In the genomic region with DNA sequence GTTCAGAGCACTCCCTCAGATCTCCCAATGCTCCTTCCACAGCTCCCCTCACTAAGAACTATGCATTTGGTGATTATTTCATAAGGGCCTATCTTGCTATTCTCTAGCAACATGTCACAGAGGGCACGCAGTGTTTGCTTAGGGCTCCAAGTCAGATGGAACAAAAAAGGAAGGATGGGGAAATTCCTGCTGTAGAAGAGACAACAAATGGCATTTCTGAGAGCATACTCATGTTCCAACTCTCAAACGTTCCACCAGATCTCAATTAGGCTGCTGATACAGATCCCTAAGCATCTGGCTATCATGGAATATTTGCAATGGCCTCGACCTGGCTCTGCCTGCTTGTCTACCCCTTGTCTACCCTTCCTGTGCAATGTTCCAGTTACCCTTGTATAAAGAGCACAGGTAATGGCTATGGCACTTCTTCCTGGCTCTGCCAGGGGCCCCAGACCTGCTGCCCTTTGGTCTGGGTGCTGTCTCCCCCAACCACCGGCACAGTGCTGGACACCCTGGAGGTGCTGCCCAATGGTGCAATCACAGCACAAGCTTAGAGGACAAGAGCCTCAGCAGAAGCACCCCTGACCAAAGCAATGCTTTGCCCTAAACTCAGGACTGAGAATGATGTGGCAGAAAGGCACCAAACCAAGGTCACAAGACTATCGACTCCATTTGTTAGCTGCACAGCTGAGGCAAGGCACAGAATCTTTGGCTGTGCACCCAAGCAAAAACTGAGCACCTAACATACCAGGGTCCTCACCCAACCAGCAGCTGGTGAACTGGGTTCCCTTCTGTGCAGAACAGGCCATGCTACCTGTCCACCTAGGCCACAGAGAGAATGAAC, we compare ENCODE assay signal across 8 cellular contexts. TPM values are rescaled to one million over a fixed set of nuclear protein-coding genes. Genes with fewer than 3 reads are reported as not detected.
DNase-seq lines count a peak whose midpoint lies in the region; ATAC-seq and TF ChIP-seq lines count a peak whose summit lies in the region.

No MANE protein-coding gene starts in this region.

- H3K27me3 ChIP-seq in HUES64 (ENCODE audit: insufficient read depth, low read length) (no peaks in the 10 kb centered on the region), osteoblast (ENCODE audit: insufficient read depth, low read length) (no peaks in the 10 kb centered on the region)

- peaks cover 37% of the 10 kb centered on the region for H4K20me1 ChIP-seq in osteoblast (ENCODE audit: insufficient read depth, low read length)

- no peak for TF ChIP-seq CTCF in osteoblast (IDR thresholded peaks at IDR 0.05; ENCODE audit: extremely low read depth, low read depth, low read length)

- ATAC-seq in GM19463 (IDR thresholded peaks at IDR 0.05; ENCODE audit: unreplicated experiment) (no peak), HG03520 (IDR thresholded peaks at IDR 0.05; ENCODE audit: unreplicated experiment) (no peak)

- peak overlapping the region; percentile 93 for H3K9ac ChIP-seq in HUES64 (ENCODE audit: low read depth, low read length)

- H3K4me2 ChIP-seq in osteoblast (ENCODE audit: insufficient read depth, low read length) = no peak overlapping the region

- H3K27ac ChIP-seq in HUES64 (ENCODE audit: low read depth, low read length) (peak overlapping the region; percentile 92), cingulate gyrus (ENCODE audit: low read depth, low read length) (peak overlapping the region; percentile 73), osteoblast (ENCODE audit: low read depth, low read length) (no peak overlapping the region)

- H2AFZ ChIP-seq in osteoblast (ENCODE audit: low read length) = no peak overlapping the region

- H3K9me3 ChIP-seq in HUES64 (ENCODE audit: insufficient read depth, low read depth, low read length) (no peaks in the 10 kb centered on the region), osteoblast (ENCODE audit: low read depth, low read length) (no peaks in the 10 kb centered on the region)

- H3K4me3 ChIP-seq in HUES64 (ENCODE audit: low read length) (peak overlapping the region; percentile 97), osteoblast (ENCODE audit: insufficient read depth, low read length) (no peak overlapping the region)

- H3K36me3 ChIP-seq in HUES64 (ENCODE audit: insufficient read depth, low read length) = peaks cover 38% of the 10 kb centered on the region
- H3K36me3 ChIP-seq in osteoblast (ENCODE audit: insufficient read depth, low read length) = peaks cover 23% of the 10 kb centered on the region

- DNase-seq in activated CD8-positive, alpha-beta memory T cell treated with anti-CD3 and anti-CD28 coated beads, Interleukin-2, amount 50 U/mL, for 48 hours = peak; percentile 42
- no peak for DNase-seq in activated CD8-positive, alpha-beta memory T cell treated with anti-CD3 and anti-CD28 coated beads, Interleukin-2, amount 50 U/mL, for 4 hours
- DNase-seq in osteoblast (ENCODE audit: insufficient read length, low spot score, missing footprints) = peak; percentile 88
- DNase-seq in NCI-H2029 treated with DMSO at 0.1 percent for 48 hours (lab: John Stamatoyannopoulos, UW) = no peak

- 50% methylated on average over 5 of the region's 5 CpGs for WGBS in HUES64

- H3K79me2 ChIP-seq in osteoblast (ENCODE audit: insufficient read depth, low read length) = peaks cover 58% of the 10 kb centered on the region

- H3K4me1 ChIP-seq in HUES64 (ENCODE audit: insufficient read depth, low read length) = peaks cover 22% of the 10 kb centered on the region
- H3K4me1 ChIP-seq in osteoblast (ENCODE audit: insufficient read depth, low read length) = peaks cover 22% of the 10 kb centered on the region

RNA-seq across cellular contexts. Expression of a gene that starts 3.6 kb away (rescaled TPM):
- polyA plus RNA-seq in HUES64 (2013, experiment 1 of 2) = 263 TPM
- 259 TPM for polyA plus RNA-seq in HUES64 (2013, experiment 2 of 2)
- 38.6 and 51.0 TPM in 2 replicates for total RNA-seq in osteoblast

Comparison
In these comparisons a context has a peak if more than half of its experiments do, and no peak if none do; other contexts are left out.
1. DNase-seq: peak in activated CD8-positive, alpha-beta memory T cell treated with anti-CD3 and anti-CD28 coated beads, Interleukin-2, amount 50 U/mL, for 48 hours (single experiment) and osteoblast (single experiment); none in activated CD8-positive, alpha-beta memory T cell treated with anti-CD3 and anti-CD28 coated beads, Interleukin-2, amount 50 U/mL, for 4 hours (single experiment) and NCI-H2029 treated with DMSO at 0.1 percent for 48 hours (single experiment).